Comparison of ENCODE assay signal across 23 cellular contexts in the genomic region with DNA sequence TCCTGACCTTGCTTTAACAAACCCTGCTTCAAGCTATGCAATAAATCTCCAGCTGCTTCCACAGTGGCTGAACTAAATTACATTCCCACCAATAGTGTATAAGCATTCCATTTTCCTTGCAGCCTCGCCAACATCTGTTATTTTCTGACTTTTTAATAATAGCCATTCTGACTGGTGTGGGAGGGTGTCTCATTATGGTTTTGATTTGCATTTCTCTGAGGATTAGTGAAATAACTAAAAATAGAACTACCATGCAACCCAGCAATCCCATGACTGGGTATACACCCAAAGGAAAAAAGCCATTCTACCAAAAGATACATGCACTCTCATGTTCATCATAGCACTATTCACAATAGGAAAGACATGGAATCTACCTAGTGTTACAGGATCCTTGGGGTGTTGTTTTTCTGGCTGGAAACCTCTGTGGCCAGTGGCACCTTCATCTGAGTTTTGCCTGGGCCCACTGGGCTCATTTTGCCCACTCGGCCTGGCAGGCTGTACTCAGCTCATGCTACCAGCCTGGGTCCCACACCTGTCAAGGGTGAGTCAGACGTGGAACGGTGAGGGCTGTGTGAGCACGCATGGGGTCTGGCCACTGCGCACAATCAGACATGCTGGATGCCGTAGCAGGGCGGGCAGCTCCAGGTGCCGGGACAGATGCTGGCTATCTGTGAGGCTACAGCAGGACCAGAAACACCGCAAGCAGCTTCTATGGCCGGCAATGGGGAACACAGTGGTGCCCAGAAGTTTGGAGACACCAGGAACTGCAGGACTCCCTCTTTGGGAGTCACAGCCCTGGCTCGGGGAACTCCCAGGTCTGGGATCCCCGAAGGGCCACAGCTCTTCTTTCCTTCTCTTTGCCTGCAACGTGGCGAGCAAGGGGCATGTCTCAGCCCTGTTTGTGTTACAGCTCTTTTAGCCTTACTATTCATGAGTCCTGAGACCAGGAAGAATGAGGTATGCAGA. TPM values are rescaled to one million over a fixed set of nuclear protein-coding genes. Genes with fewer than 3 reads are reported as not detected.
A peak's percentile ranks its signal among the peaks of the same experiment; 100 is the strongest.
DNase-seq lines count a peak whose midpoint lies in the region; ATAC-seq, FAIRE-seq and TF ChIP-seq lines count a peak whose summit lies in the region.
"Had no signal": no experiment of that assay in that cellular context is flagged by ENCODE, and none has a peak within 500 bp of the region (broad histone marks: within the 10 kb centered on the region; RNA-seq: fewer than 3 reads in every experiment).

No MANE protein-coding gene starts in this region.

- H3K4me2 ChIP-seq in H1 (ENCODE audit: insufficient read depth in 1 of 2, low read depth in 2 of 2, low read length in 2 of 2) (peak overlapping the region; percentile 42 to 63; a peak in 3 of 4 replicates), mesenchymal stem cell (ENCODE audit: low read length, poor library complexity, severe bottlenecking) (no peak overlapping the region)
- H3K4me2 ChIP-seq: hepatocyte had no signal

- H3K79me2 ChIP-seq in H1 (ENCODE audit: control insufficient read depth in 1 of 2, insufficient read depth in 2 of 2, low read length in 2 of 2): peaks cover 0 to 21% of the 10 kb centered on the region in 2 experiments; a peak in 2 of 4 replicates
- H3K79me2 ChIP-seq: hepatocyte had no signal

- no peak for TF ChIP-seq POLR2A in H1 (IDR thresholded peaks at IDR 0.05; ENCODE audit: control extremely low read depth in 1 of 2, low read depth in 2 of 2, low read length in 2 of 2)
- no peak for TF ChIP-seq POLR2A in GM18505 (IDR thresholded peaks at IDR 0.05; ENCODE audit: borderline replicate concordance, extremely low read depth, insufficient read depth, insufficient read length)

- ATAC-seq in HG03442 (IDR thresholded peaks at IDR 0.05; ENCODE audit: unreplicated experiment) (peak; percentile 70), GM18505 (IDR thresholded peaks at IDR 0.05; ENCODE audit: unreplicated experiment) (no peak)

- H4K91ac ChIP-seq in H1 (replicated peaks; ENCODE audit: insufficient read length, low read length): peak overlapping the region; percentile 91
- H4K91ac ChIP-seq in mesenchymal stem cell (ENCODE audit: low read length): peak overlapping the region; percentile 98

- peak overlapping the region in 1 of 4 experiments; percentile 46; a peak in 2 of 8 replicates for H3K4me3 ChIP-seq in H1 (ENCODE audit: extremely low read depth in 1 of 4, insufficient read depth in 2 of 4, low read depth in 3 of 4, low read length in 4 of 4)
- peak overlapping the region in 1 of 2 experiments; percentile 10 for H3K4me3 ChIP-seq in mesenchymal stem cell (ENCODE audit: insufficient read depth in 1 of 2, low read depth in 1 of 2, low read length in 2 of 2)
- H3K4me3 ChIP-seq: hepatocyte, prostate gland, vagina had no signal

- TF ChIP-seq CTCF in H1 (IDR thresholded peaks at IDR 0.05; ENCODE audit: control extremely low read depth in 1 of 3, insufficient read depth in 1 of 3, low read depth in 1 of 3, low read length in 3 of 3) (no peak), GM10266 (IDR thresholded peaks at IDR 0.05; ENCODE audit: control insufficient read depth, insufficient read depth, low read depth, missing control alignments) (no peak)

- H2BK5ac ChIP-seq in H1 (ENCODE audit: low read depth, low read length) (peak overlapping the region; percentile 98), mesenchymal stem cell (ENCODE audit: low read depth, low read length, poor library complexity, severe bottlenecking) (no peak overlapping the region)

- H2BK120ac ChIP-seq in H1 (replicated peaks; ENCODE audit: low read depth, low read length) (peak overlapping the region; percentile 63), mesenchymal stem cell (ENCODE audit: low read depth, low read length) (no peak overlapping the region)

- H3K23me2 ChIP-seq in H1 (ENCODE audit: low read depth, low read length): no peaks in the 10 kb centered on the region

- H2BK15ac ChIP-seq in H1 (ENCODE audit: low read length) (peak overlapping the region; percentile 94; the same call in 1 of the 2 replicates), mesenchymal stem cell (ENCODE audit: low read depth, poor library complexity, severe bottlenecking) (peak overlapping the region; percentile 52)

- H4K20me1 ChIP-seq in H1 (replicated peaks in 1 of 2; ENCODE audit: control insufficient read depth in 1 of 2, insufficient read depth in 2 of 2, low read length in 2 of 2): no peaks in the 10 kb centered on the region

- peak overlapping the region; percentile 52; the same call in 1 of the 2 replicates for H4K8ac ChIP-seq in H1 (ENCODE audit: extremely low read depth, insufficient read depth, low read length)
- H4K8ac ChIP-seq in mesenchymal stem cell (ENCODE audit: low read length): peak overlapping the region; percentile 72

- H3K27ac ChIP-seq in H1 (ENCODE audit: low read depth, low read length): peak overlapping the region; percentile 82
- no peak overlapping the region for H3K27ac ChIP-seq in mesenchymal stem cell (ENCODE audit: low read length, poor library complexity, severe bottlenecking)
- H3K27ac ChIP-seq: C4-2B, hepatocyte, prostate gland, vagina had no signal

- TF ChIP-seq EP300 in H1 (IDR thresholded peaks at IDR 0.05; ENCODE audit: borderline replicate concordance in 1 of 2, low read depth in 2 of 2, low read length in 2 of 2): no peak

- H3K9ac ChIP-seq in H1 (replicated peaks in 1 of 4; ENCODE audit: extremely low read depth in 1 of 4, low read depth in 3 of 4, low read length in 3 of 4): peak overlapping the region in 2 of 4 experiments; percentile 1 to 45; a peak in 2 of 7 replicates
- H3K9ac ChIP-seq in mesenchymal stem cell (ENCODE audit: low read length): no peak overlapping the region

- H3K23ac ChIP-seq in H1 (ENCODE audit: insufficient read length) (no peak overlapping the region), mesenchymal stem cell (ENCODE audit: low read length in 2 of 2) (peak overlapping the region in 1 of 2 experiments; percentile 79)

- no peak for TF ChIP-seq RAD21 in H1 (IDR thresholded peaks at IDR 0.05 in 1 of 2, conservative IDR thresholded peaks at IDR 0.05 in 1 of 2; ENCODE audit: low read depth in 2 of 2, low read length in 2 of 2)

- FAIRE-seq in H1 (lab: Jason Lieb, UNC): no peak
- FAIRE-seq: HTR-8/SVneo had no signal

- peak overlapping the region; percentile 99; the same call in 1 of the 2 replicates for H2BK12ac ChIP-seq in H1 (ENCODE audit: low read depth, low read length)
- H2BK12ac ChIP-seq in mesenchymal stem cell (ENCODE audit: low read length in 2 of 2): peak overlapping the region; percentile 54 to 77

- H3K27me3 ChIP-seq in H1 (replicated peaks in 1 of 4; ENCODE audit: control insufficient read depth in 3 of 4, extremely low read depth in 1 of 4, insufficient read depth in 3 of 4, low read length in 3 of 4): no peaks in the 10 kb centered on the region
- peaks cover 9 to 18% of the 10 kb centered on the region in 2 experiments for H3K27me3 ChIP-seq in mesenchymal stem cell (ENCODE audit: control insufficient read depth in 1 of 2, insufficient read depth in 1 of 2, low read length in 2 of 2)
- H3K27me3 ChIP-seq: hepatocyte, vagina had no signal

- H3K4ac ChIP-seq in H1 (replicated peaks; ENCODE audit: insufficient read length, low read depth, low read length): peak overlapping the region; percentile 79
- H3K4ac ChIP-seq in mesenchymal stem cell (ENCODE audit: low read depth in 1 of 2, low read length in 2 of 2): no peak overlapping the region

- peak overlapping the region; percentile 94 for H2BK20ac ChIP-seq in H1 (ENCODE audit: low read length)

- CTCF ChIA-PET in H1 (lab: Charles Lee; ENCODE audit: partially characterized antibody): interaction anchor here (0.6 to 3.5 kb wide), 8 partner anchors 15 to 122 kb away, joined by 3 to 27 read pairs (median 4); no protein-coding TSS in a partner anchor

- no peaks in the 10 kb centered on the region for H3K36me3 ChIP-seq in H1 (ENCODE audit: control insufficient read depth in 2 of 4, insufficient read depth in 4 of 4, low read length in 3 of 4)
- no peaks in the 10 kb centered on the region for H3K36me3 ChIP-seq in mesenchymal stem cell (ENCODE audit: control insufficient read depth in 1 of 2, insufficient read depth in 2 of 2, low read depth in 1 of 2, low read length in 2 of 2)
- H3K36me3 ChIP-seq: prostate gland, vagina had no signal

- peak overlapping the region; percentile 93 for H3K18ac ChIP-seq in H1 (ENCODE audit: extremely low read depth, low read length)
- peak overlapping the region; percentile 1 to 54 for H3K18ac ChIP-seq in mesenchymal stem cell (ENCODE audit: low read depth in 1 of 2, low read length in 2 of 2)

- WGBS in H1 (ENCODE audit: extremely low coverage in 1 of 2, insufficient coverage in 1 of 2, insufficient read length in 1 of 2, insufficient replicate concordance in 2 of 2, low coverage in 1 of 2, low lambda C conversion rate in 2 of 2, missing lambda C conversion rate in 1 of 2), 2 experiments: 72% methylated on average over 15 of the region's 15 CpGs; no CpG with 5 or more reads in 1 of the 2 experiments
- 88% methylated on average over 14 of the region's 15 CpGs for WGBS in mesenchymal stem cell

- H3K79me1 ChIP-seq in H1 (ENCODE audit: low read depth, low read length) (no peaks in the 10 kb centered on the region; the same call in 1 of the 2 replicates), mesenchymal stem cell (replicated peaks; ENCODE audit: low read length, poor library complexity, severe bottlenecking) (no peaks in the 10 kb centered on the region)

- no peak overlapping the region for H4K5ac ChIP-seq in H1 (ENCODE audit: insufficient read length, low read depth, low read length)

- H2AFZ ChIP-seq in H1 (ENCODE audit: low read length) (no peak overlapping the region), mesenchymal stem cell (ENCODE audit: low read depth, low read length) (no peak overlapping the region)
- H2AFZ ChIP-seq: hepatocyte had no signal

- H3K14ac ChIP-seq in H1 (ENCODE audit: insufficient read length) (no peak overlapping the region), mesenchymal stem cell (ENCODE audit: low read length in 2 of 2) (peak overlapping the region in 1 of 2 experiments; percentile 85)

- peak; percentile 6 for DNase-seq in GM04503 (ENCODE audit: low read depth)
- DNase-seq in H1 (ENCODE audit: low read depth in 1 of 2, low spot score in 2 of 2): peak in 1 of 2 experiments; percentile 57
- DNase-seq in mesenchymal stem cell: no peak
- DNase-seq in putamen (ENCODE audit: low spot score): no peak
- DNase-seq in GM10266 (ENCODE audit: extremely low spot score): no peak
- DNase-seq in retina: no peak
- DNase-seq: ACHN; activated CD4-positive, alpha-beta T cell treated with anti-CD3 and anti-CD28 coated beads, Interleukin-2, amount 50 U/mL, for 48 hours; activated naive CD4-positive, alpha-beta T cell treated with anti-CD3 and anti-CD28 coated beads for 36 hours; activated T-cell treated with anti-CD3 and anti-CD28 coated beads for 4 hours; effector memory CD4-positive, alpha-beta T cell; GDM1; kidney glomerular epithelial cell; NCI-H1417; NCI-H69; SIG-M5 had no signal

- H3K56ac ChIP-seq in H1 (replicated peaks; ENCODE audit: insufficient read length, low read depth, low read length): peak overlapping the region; percentile 43

- H3K4me1 ChIP-seq in H1 (replicated peaks in 1 of 4; ENCODE audit: control insufficient read depth in 3 of 4, insufficient read depth in 4 of 4, low read length in 3 of 4) (peaks cover 18 to 25% (median 21%) of the 10 kb centered on the region in 4 experiments), mesenchymal stem cell (ENCODE audit: control insufficient read depth, insufficient read depth, low read depth, low read length) (no peaks in the 10 kb centered on the region)
- H3K4me1 ChIP-seq: prostate gland, vagina had no signal

- peaks cover 2 to 6% of the 10 kb centered on the region in 2 experiments; a peak in 1 of 4 replicates for H3K9me3 ChIP-seq in H1 (ENCODE audit: insufficient read depth in 2 of 2, low read depth in 1 of 2, low read length in 1 of 2)
- H3K9me3 ChIP-seq in mesenchymal stem cell (ENCODE audit: control insufficient read depth, low read length): no peaks in the 10 kb centered on the region
- H3K9me3 ChIP-seq: prostate gland, vagina had no signal

- POLR2A ChIA-PET in H1 (lab: Charles Lee; ENCODE audit: partially characterized antibody): interaction anchor here (0.9 to 3.5 kb wide), 11 partner anchors 13 to 1011 kb away, joined by 3 to 26 read pairs (median 6); a partner anchor contains a TSS

- H2AK5ac ChIP-seq in H1 (ENCODE audit: low read depth, low read length) (peak overlapping the region; percentile 84), mesenchymal stem cell (ENCODE audit: low read length, severe bottlenecking) (no peak overlapping the region)

RNA-seq across cellular contexts. Expression of a gene that starts 36.0 kb away (rescaled TPM):
- 27.9 and 28.8 TPM in 2 replicates for total RNA-seq in H1 (2021; fragmentation: NEBNext Ultra II Directional; extraction: Animal tissue kit (Norgen Biotek cat#: 25700))
- polyA plus RNA-seq in H1 (2011; rRNA removed): 5.2 and 7.9 TPM in 2 replicates
- 9.8 TPM for polyA plus RNA-seq in H1 (2011; cell fraction: cytosol; rRNA removed)
- polyA plus RNA-seq in H1 (2011; cell fraction: nucleus; rRNA removed): 9.2 TPM
- 10.2 to 16.3 TPM (median 14.5 TPM) in 4 replicates for polyA plus RNA-seq in H1 (2012, experiment 1 of 2)
- polyA plus RNA-seq in H1 (2012, experiment 2 of 2): 0.60 TPM
- 11.8 TPM for polyA plus RNA-seq in H1 (2013, experiment 1 of 2)
- 11.7 TPM for polyA plus RNA-seq in H1 (2013, experiment 2 of 2)
- polyA minus RNA-seq in H1 (2011; rRNA and poly(A)+ RNA removed): 24.2 and 40.0 TPM in 2 replicates
- polyA minus RNA-seq in H1 (2011; cell fraction: cytosol; rRNA and poly(A)+ RNA removed): 21.9 TPM
- 62.5 TPM for polyA minus RNA-seq in H1 (2011; cell fraction: nucleus; rRNA and poly(A)+ RNA removed)
- polyA plus RNA-seq in mesenchymal stem cell (2013, experiment 1 of 2): 28.5 TPM
- polyA plus RNA-seq in mesenchymal stem cell (2013, experiment 2 of 2): 28.5 TPM
